ENCODE assay signal across 7 cellular contexts in the genomic region with DNA sequence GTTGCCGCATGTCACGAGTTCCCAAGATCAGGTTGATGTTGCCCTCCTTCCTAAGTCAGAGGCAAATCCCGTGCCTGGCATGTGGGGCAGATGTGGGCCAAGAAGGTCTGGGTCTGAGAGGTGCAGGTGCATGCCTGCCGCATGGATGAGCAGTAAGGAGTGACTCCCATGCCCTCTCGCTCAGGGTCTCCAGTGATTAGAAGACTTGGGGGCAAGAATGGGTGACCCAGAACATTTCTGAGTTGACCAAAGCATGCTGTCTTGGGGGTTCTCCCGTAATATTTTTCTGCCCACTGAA.
"Had no signal": no experiment of that assay in that cellular context is flagged by ENCODE, and none has a peak within 500 bp of the region (broad histone marks: within the 10 kb centered on the region; RNA-seq: fewer than 3 reads in every experiment).

No MANE protein-coding gene starts in this region.

- H3K9me3 ChIP-seq: HAP-1 had no signal

- DNase-seq: GOT3, H7, HFFc6 had no signal

- H3K36me3 ChIP-seq: HAP-1 had no signal

- H3K4me3 ChIP-seq: GM23248, HAP-1 had no signal

- H3K9ac ChIP-seq: GM23248 had no signal

- ATAC-seq: HCT116 had no signal

- H3K27ac ChIP-seq: GM23248, HL-60 had no signal

- H3K4me1 ChIP-seq: HAP-1 had no signal

- H2AFZ ChIP-seq: GM23248 had no signal
